In the genomic region with DNA sequence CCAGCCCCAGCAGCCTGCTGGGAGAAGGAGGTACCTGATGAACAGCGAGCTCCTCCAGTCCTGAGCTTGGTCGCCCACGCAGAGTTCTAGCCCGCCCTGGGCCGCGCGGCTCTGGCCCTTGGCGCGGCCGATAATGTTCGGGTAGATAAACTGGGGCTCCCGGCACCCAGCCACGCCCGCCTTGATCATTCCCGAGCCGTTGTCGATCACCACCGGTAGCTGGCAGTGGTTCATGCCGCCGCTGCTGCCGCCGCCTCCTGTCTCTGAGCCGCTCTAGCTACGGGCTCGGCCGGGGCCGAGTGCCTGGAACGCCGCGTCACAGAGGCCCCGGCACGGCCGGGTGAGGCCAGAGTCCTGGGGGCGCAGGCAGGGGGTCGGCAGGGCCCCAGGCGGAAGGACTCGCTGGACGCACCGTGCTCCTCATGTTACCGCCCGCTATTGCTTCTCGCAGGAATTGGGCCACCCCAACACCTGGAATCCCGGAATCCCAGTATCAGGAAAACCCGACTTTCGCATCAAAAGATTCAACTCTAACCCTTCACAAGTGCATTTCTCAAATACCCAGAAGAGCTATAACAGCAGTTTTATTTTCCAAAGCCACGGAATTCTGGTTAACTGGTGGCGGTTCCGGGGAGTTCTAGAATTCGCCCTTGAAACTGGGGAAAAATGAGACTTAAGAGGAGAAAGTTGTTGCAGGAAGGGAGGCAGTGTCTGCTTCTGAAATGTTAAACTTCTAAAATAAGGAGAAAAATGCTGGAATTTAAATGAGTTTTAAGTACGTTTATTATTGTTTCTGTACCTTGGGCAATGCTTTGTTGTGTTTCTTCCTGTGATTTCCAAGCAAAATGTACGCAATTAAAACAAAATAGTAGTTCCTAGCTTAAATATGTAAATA, we compare ENCODE assay signal across 1 cellular context.
TF ChIP-seq lines count a peak whose summit lies in the region.

A gene (minus strand): TSS at position 275 of the 895 bp plus-strand sequence. CDS start 41 bp downstream, at position 234.

TF ChIP-seq in HepG2, 621 proteins besides CTCF, POLR2A, EP300 and RAD21 (continued from another document and continues in another):
- TF ChIP-seq, protein P1, sequence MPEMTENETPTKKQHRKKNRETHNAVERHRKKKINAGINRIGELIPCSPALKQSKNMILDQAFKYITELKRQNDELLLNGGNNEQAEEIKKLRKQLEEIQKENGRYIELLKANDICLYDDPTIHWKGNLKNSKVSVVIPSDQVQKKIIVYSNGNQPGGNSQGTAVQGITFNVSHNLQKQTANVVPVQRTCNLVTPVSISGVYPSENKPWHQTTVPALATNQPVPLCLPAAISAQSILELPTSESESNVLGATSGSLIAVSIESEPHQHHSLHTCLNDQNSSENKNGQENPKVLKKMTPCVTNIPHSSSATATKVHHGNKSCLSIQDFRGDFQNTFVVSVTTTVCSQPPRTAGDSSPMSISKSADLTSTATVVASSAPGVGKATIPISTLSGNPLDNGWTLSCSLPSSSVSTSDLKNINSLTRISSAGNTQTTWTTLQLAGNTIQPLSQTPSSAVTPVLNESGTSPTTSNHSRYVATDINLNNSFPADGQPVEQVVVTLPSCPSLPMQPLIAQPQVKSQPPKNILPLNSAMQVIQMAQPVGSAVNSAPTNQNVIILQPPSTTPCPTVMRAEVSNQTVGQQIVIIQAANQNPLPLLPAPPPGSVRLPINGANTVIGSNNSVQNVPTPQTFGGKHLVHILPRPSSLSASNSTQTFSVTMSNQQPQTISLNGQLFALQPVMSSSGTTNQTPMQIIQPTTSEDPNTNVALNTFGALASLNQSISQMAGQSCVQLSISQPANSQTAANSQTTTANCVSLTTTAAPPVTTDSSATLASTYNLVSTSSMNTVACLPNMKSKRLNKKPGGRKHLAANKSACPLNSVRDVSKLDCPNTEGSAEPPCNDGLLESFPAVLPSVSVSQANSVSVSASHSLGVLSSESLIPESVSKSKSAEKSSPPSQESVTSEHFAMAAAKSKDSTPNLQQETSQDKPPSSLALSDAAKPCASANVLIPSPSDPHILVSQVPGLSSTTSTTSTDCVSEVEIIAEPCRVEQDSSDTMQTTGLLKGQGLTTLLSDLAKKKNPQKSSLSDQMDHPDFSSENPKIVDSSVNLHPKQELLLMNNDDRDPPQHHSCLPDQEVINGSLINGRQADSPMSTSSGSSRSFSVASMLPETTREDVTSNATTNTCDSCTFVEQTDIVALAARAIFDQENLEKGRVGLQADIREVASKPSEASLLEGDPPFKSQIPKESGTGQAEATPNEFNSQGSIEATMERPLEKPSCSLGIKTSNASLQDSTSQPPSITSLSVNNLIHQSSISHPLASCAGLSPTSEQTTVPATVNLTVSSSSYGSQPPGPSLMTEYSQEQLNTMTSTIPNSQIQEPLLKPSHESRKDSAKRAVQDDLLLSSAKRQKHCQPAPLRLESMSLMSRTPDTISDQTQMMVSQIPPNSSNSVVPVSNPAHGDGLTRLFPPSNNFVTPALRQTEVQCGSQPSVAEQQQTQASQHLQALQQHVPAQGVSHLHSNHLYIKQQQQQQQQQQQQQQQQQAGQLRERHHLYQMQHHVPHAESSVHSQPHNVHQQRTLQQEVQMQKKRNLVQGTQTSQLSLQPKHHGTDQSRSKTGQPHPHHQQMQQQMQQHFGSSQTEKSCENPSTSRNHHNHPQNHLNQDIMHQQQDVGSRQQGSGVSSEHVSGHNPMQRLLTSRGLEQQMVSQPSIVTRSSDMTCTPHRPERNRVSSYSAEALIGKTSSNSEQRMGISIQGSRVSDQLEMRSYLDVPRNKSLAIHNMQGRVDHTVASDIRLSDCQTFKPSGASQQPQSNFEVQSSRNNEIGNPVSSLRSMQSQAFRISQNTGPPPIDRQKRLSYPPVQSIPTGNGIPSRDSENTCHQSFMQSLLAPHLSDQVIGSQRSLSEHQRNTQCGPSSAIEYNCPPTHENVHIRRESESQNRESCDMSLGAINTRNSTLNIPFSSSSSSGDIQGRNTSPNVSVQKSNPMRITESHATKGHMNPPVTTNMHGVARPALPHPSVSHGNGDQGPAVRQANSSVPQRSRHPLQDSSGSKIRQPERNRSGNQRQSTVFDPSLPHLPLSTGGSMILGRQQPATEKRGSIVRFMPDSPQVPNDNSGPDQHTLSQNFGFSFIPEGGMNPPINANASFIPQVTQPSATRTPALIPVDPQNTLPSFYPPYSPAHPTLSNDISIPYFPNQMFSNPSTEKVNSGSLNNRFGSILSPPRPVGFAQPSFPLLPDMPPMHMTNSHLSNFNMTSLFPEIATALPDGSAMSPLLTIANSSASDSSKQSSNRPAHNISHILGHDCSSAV (CRISPR knock-in tag; IDR thresholded peaks at IDR 0.05; ENCODE audit: borderline replicate concordance) = no peak
- TF ChIP-seq NFE2L2 (IDR thresholded peaks at IDR 0.05; ENCODE audit: low read length) (no peak), ARNTL (CRISPR knock-in tag; IDR thresholded peaks at IDR 0.05) (no peak), MEIS2 (CRISPR knock-in tag; IDR thresholded peaks at IDR 0.05) (0 out of 2 replicates have a peak, but pooled peaks have one; percentile 15), GATA4 (IDR thresholded peaks at IDR 0.05; ENCODE audit: borderline replicate concordance, low read depth) (no peak), FOXP1 (IDR thresholded peaks at IDR 0.05) (no peak), FOXP1 (CRISPR knock-in tag; IDR thresholded peaks at IDR 0.05) (no peak), TBX3 (IDR thresholded peaks at IDR 0.05; ENCODE audit: borderline replicate concordance) (no peak), KLF12 (CRISPR knock-in tag; IDR thresholded peaks at IDR 0.05; ENCODE audit: borderline replicate concordance) (no peak), NAIF1 (CRISPR knock-in tag; IDR thresholded peaks at IDR 0.05; ENCODE audit: borderline replicate concordance) (no peak), ZNF720 (CRISPR knock-in tag; IDR thresholded peaks at IDR 0.05) (no peak), SMARCE1 (IDR thresholded peaks at IDR 0.05; ENCODE audit: borderline replicate concordance) (no peak), SRSF9 (IDR thresholded peaks at IDR 0.05; ENCODE audit: borderline replicate concordance, insufficient read depth, low read depth, low read length, poor library complexity, severe bottlenecking) (no peak), CC2D1A (CRISPR knock-in tag; IDR thresholded peaks at IDR 0.05) (no peak), ZNF549 (CRISPR knock-in tag; IDR thresholded peaks at IDR 0.05) (no peak), FOXK1 (CRISPR knock-in tag; IDR thresholded peaks at IDR 0.05; ENCODE audit: borderline replicate concordance, low read depth) (no peak), SIN3B (IDR thresholded peaks at IDR 0.05; ENCODE audit: low read length) (no peak), KAT2B (IDR thresholded peaks at IDR 0.05; ENCODE audit: borderline replicate concordance, low read depth, low read length) (no peak), ATF1 (CRISPR knock-in tag; IDR thresholded peaks at IDR 0.05) (no peak), CHD4 (IDR thresholded peaks at IDR 0.05; ENCODE audit: borderline replicate concordance, low read length) (no peak), ZSCAN30 (CRISPR knock-in tag; IDR thresholded peaks at IDR 0.05) (no peak), HIVEP1 (CRISPR knock-in tag; IDR thresholded peaks at IDR 0.05) (no peak), ZNF777 (CRISPR knock-in tag; IDR thresholded peaks at IDR 0.05) (no peak), NCOR1 (IDR thresholded peaks at IDR 0.05; ENCODE audit: borderline replicate concordance, low read length) (no peak), CBFB (CRISPR knock-in tag; IDR thresholded peaks at IDR 0.05) (no peak), ZNF749 (CRISPR knock-in tag; IDR thresholded peaks at IDR 0.05; ENCODE audit: borderline replicate concordance) (no peak)
- TF ChIP-seq, protein P2, sequence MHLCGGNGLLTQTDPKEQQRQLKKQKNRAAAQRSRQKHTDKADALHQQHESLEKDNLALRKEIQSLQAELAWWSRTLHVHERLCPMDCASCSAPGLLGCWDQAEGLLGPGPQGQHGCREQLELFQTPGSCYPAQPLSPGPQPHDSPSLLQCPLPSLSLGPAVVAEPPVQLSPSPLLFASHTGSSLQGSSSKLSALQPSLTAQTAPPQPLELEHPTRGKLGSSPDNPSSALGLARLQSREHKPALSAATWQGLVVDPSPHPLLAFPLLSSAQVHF (CRISPR knock-in tag; IDR thresholded peaks at IDR 0.05) = no peak
- TF ChIP-seq, protein P3, sequence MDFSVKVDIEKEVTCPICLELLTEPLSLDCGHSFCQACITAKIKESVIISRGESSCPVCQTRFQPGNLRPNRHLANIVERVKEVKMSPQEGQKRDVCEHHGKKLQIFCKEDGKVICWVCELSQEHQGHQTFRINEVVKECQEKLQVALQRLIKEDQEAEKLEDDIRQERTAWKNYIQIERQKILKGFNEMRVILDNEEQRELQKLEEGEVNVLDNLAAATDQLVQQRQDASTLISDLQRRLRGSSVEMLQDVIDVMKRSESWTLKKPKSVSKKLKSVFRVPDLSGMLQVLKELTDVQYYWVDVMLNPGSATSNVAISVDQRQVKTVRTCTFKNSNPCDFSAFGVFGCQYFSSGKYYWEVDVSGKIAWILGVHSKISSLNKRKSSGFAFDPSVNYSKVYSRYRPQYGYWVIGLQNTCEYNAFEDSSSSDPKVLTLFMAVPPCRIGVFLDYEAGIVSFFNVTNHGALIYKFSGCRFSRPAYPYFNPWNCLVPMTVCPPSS (IDR thresholded peaks at IDR 0.05) = no peak
- TF ChIP-seq, protein P4, sequence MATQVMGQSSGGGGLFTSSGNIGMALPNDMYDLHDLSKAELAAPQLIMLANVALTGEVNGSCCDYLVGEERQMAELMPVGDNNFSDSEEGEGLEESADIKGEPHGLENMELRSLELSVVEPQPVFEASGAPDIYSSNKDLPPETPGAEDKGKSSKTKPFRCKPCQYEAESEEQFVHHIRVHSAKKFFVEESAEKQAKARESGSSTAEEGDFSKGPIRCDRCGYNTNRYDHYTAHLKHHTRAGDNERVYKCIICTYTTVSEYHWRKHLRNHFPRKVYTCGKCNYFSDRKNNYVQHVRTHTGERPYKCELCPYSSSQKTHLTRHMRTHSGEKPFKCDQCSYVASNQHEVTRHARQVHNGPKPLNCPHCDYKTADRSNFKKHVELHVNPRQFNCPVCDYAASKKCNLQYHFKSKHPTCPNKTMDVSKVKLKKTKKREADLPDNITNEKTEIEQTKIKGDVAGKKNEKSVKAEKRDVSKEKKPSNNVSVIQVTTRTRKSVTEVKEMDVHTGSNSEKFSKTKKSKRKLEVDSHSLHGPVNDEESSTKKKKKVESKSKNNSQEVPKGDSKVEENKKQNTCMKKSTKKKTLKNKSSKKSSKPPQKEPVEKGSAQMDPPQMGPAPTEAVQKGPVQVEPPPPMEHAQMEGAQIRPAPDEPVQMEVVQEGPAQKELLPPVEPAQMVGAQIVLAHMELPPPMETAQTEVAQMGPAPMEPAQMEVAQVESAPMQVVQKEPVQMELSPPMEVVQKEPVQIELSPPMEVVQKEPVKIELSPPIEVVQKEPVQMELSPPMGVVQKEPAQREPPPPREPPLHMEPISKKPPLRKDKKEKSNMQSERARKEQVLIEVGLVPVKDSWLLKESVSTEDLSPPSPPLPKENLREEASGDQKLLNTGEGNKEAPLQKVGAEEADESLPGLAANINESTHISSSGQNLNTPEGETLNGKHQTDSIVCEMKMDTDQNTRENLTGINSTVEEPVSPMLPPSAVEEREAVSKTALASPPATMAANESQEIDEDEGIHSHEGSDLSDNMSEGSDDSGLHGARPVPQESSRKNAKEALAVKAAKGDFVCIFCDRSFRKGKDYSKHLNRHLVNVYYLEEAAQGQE (IDR thresholded peaks at IDR 0.05; ENCODE audit: borderline replicate concordance in 1 of 2, low read depth in 1 of 2, low read length in 2 of 2) = no peak
- TF ChIP-seq, protein P5, sequence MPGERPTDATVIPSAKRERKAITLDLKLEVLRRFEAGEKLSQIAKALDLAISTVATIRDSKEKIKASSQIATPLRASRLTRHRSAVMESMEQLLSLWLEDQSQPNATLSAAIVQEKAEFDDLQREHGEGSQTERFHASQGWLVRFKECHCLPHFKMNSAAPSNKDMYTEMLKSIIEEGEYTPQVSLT (CRISPR knock-in tag; IDR thresholded peaks at IDR 0.05; ENCODE audit: borderline replicate concordance, low read depth) = no peak
- TF ChIP-seq, protein P6, sequence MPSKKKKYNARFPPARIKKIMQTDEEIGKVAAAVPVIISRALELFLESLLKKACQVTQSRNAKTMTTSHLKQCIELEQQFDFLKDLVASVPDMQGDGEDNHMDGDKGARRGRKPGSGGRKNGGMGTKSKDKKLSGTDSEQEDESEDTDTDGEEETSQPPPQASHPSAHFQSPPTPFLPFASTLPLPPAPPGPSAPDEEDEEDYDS (CRISPR knock-in tag; IDR thresholded peaks at IDR 0.05) = 0 out of 2 replicates have a peak, but pooled peaks have one; percentile 34
- TF ChIP-seq, protein P7, sequence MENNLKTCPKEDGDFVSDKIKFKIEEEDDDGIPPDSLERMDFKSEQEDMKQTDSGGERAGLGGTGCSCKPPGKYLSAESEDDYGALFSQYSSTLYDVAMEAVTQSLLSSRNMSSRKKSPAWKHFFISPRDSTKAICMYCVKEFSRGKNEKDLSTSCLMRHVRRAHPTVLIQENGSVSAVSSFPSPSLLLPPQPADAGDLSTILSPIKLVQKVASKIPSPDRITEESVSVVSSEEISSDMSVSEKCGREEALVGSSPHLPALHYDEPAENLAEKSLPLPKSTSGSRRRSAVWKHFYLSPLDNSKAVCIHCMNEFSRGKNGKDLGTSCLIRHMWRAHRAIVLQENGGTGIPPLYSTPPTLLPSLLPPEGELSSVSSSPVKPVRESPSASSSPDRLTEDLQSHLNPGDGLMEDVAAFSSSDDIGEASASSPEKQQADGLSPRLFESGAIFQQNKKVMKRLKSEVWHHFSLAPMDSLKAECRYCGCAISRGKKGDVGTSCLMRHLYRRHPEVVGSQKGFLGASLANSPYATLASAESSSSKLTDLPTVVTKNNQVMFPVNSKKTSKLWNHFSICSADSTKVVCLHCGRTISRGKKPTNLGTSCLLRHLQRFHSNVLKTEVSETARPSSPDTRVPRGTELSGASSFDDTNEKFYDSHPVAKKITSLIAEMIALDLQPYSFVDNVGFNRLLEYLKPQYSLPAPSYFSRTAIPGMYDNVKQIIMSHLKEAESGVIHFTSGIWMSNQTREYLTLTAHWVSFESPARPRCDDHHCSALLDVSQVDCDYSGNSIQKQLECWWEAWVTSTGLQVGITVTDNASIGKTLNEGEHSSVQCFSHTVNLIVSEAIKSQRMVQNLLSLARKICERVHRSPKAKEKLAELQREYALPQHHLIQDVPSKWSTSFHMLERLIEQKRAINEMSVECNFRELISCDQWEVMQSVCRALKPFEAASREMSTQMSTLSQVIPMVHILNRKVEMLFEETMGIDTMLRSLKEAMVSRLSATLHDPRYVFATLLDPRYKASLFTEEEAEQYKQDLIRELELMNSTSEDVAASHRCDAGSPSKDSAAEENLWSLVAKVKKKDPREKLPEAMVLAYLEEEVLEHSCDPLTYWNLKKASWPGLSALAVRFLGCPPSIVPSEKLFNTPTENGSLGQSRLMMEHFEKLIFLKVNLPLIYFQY (CRISPR knock-in tag; IDR thresholded peaks at IDR 0.05; ENCODE audit: borderline replicate concordance) = peak; percentile 78
- TF ChIP-seq, protein P8, sequence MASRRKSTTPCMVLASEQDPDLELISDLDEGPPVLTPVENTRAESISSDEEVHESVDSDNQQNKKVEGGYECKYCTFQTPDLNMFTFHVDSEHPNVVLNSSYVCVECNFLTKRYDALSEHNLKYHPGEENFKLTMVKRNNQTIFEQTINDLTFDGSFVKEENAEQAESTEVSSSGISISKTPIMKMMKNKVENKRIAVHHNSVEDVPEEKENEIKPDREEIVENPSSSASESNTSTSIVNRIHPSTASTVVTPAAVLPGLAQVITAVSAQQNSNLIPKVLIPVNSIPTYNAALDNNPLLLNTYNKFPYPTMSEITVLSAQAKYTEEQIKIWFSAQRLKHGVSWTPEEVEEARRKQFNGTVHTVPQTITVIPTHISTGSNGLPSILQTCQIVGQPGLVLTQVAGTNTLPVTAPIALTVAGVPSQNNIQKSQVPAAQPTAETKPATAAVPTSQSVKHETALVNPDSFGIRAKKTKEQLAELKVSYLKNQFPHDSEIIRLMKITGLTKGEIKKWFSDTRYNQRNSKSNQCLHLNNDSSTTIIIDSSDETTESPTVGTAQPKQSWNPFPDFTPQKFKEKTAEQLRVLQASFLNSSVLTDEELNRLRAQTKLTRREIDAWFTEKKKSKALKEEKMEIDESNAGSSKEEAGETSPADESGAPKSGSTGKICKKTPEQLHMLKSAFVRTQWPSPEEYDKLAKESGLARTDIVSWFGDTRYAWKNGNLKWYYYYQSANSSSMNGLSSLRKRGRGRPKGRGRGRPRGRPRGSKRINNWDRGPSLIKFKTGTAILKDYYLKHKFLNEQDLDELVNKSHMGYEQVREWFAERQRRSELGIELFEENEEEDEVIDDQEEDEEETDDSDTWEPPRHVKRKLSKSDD (CRISPR knock-in tag; IDR thresholded peaks at IDR 0.05; ENCODE audit: low read depth) = no peak
